ENCODE assay signal across 18 cellular contexts in genomic region chr14:74825008-74825407, GRCh38. TPM values are rescaled to one million over a fixed set of nuclear protein-coding genes. Genes with fewer than 3 reads are reported as not detected.
A peak's percentile ranks its signal among the peaks of the same experiment; 100 is the strongest.
DNase-seq lines count a peak whose midpoint lies in the region; ATAC-seq, FAIRE-seq and TF ChIP-seq lines count a peak whose summit lies in the region.
"Had no signal": no experiment of that assay in that cellular context is flagged by ENCODE, and none has a peak within 500 bp of the region (broad histone marks: within the 10 kb centered on the region; RNA-seq: fewer than 3 reads in every experiment).

No MANE protein-coding gene starts in this region.

- H3K27ac ChIP-seq in epithelial cell of prostate (peak overlapping the region; percentile 71), pancreas (no peak overlapping the region)
- H3K27ac ChIP-seq: skin epidermis had no signal

- ATAC-seq in pancreas = no peak
- ATAC-seq in HG03439 (IDR thresholded peaks at IDR 0.05; ENCODE audit: unreplicated experiment) = no peak
- ATAC-seq: left lung had no signal

- H3K27me3 ChIP-seq in pancreas = no peaks in the 10 kb centered on the region
- H3K27me3 ChIP-seq: left lung had no signal

- TF ChIP-seq CTCF in NB4 (IDR thresholded peaks at IDR 0.05; ENCODE audit: low read depth, low read length) (no peak), pancreas (IDR thresholded peaks at IDR 0.05) (no peak)

- TF ChIP-seq POLR2A in NB4 (IDR thresholded peaks at IDR 0.05; ENCODE audit: extremely low read depth, insufficient read length) = no peak

- H3K36me3 ChIP-seq in pancreas = peaks cover 0 to 31% (median 11%) of the 10 kb centered on the region in 3 donors

- peak; percentile 18 for DNase-seq in NOMO-1 treated with DMSO at 0.1 percent for 48 hours (lab: John Stamatoyannopoulos, UW; ENCODE audit: unreplicated experiment)
- DNase-seq in NOMO-1 treated with dmso at 0.1 percent for 144 hours (lab: John Stamatoyannopoulos, UW; ENCODE audit: unreplicated experiment) = no peak
- DNase-seq in NB4 (ENCODE audit: low read depth) = peak; percentile 18
- DNase-seq in epithelial cell of prostate (ENCODE audit: low read depth, low spot score) = no peak
- DNase-seq in renal cortical epithelial cell (ENCODE audit: low read depth) = peak; percentile 54
- no peak for DNase-seq in pancreas
- DNase-seq in germinal center (ENCODE audit: low spot score) = no peak
- DNase-seq: activated naive CD4-positive, alpha-beta T cell treated with anti-CD3 and anti-CD28 coated beads, Interleukin-2, amount 10 ng/mL, durations not matched to agents 7 days and 5 days; head of caudate nucleus; left lung; NCI-H1092 treated with DMSO at 0.1 percent for 48 hours; NCI-H345; trophoblast cell had no signal

- intact Hi-C loops in pancreas (cut with DNase I) = no loop called here

- FAIRE-seq in pancreas (lab: Jason Lieb, UNC) = no peak
- FAIRE-seq: RCC 7860 had no signal

- WGBS in pancreas, 2 donors = 73 to 82% methylated on average over 1 of the region's 1 CpG

- no peak overlapping the region for H3K4me3 ChIP-seq in NB4 (ENCODE audit: low read depth, low read length)
- H3K4me3 ChIP-seq in pancreas = no peak overlapping the region
- H3K4me3 ChIP-seq: left lung, skin epidermis had no signal

- no peaks in the 10 kb centered on the region for H3K4me1 ChIP-seq in pancreas
- H3K4me1 ChIP-seq: left lung had no signal

- no peaks in the 10 kb centered on the region for H3K9me3 ChIP-seq in pancreas
- H3K9me3 ChIP-seq: left lung had no signal

RNA-seq across cellular contexts. Expression of gene PROX2, which starts 50.9 kb away (rescaled TPM):
- not detected in 2 replicates for total RNA-seq in renal cortical epithelial cell
- not detected for total RNA-seq in pancreas
- not detected for polyA plus RNA-seq in pancreas
- total RNA-seq: H4, neural crest cell had no signal

RNA-seq across cellular contexts. Expression of gene DLST, which starts 56.7 kb away (rescaled TPM):
- 76.4 and 126 TPM in 2 replicates for total RNA-seq in renal cortical epithelial cell
- total RNA-seq in pancreas = 10 to 100 TPM; 33.5 to 46.0 (median 39.3) TPM
- 10 to 100 TPM; 22.8 to 40.4 TPM for polyA plus RNA-seq in pancreas

Comparison
In these comparisons a context has a peak if more than half of its experiments do, and no peak if none do; other contexts are left out.
1. DNase-seq: peak in NOMO-1 treated with DMSO at 0.1 percent for 48 hours (single experiment), NB4 (single experiment) and renal cortical epithelial cell (single experiment); none in NOMO-1 treated with dmso at 0.1 percent for 144 hours (single experiment), epithelial cell of prostate (single experiment), pancreas (0 of 6) and germinal center (single experiment).